In genomic region chr9:33267368-33267767, GRCh38 we compare ENCODE assay signal across 21 cellular contexts. TPM values are rescaled to one million over a fixed set of nuclear protein-coding genes. Genes with fewer than 3 reads are reported as not detected.
A peak's percentile ranks its signal among the peaks of the same experiment; 100 is the strongest.
DNase-seq lines count a peak whose midpoint lies in the region; ATAC-seq and TF ChIP-seq lines count a peak whose summit lies in the region.
"Had no signal": no experiment of that assay in that cellular context is flagged by ENCODE, and none has a peak within 500 bp of the region (broad histone marks: within the 10 kb centered on the region; RNA-seq: fewer than 3 reads in every experiment).

No MANE protein-coding gene starts in this region.

- peak overlapping the region; percentile 38 for H3K27ac ChIP-seq in neutrophil
- H3K27ac ChIP-seq: adrenal gland, RWPE1, uterus, VCaP had no signal

- no peaks in the 10 kb centered on the region for H3K9me2 ChIP-seq in Loucy (replicated peaks; ENCODE audit: low read depth, low read length)

- peaks cover 45% of the 10 kb centered on the region for H3K4me1 Mint-ChIP-seq in activated T-cell treated with anti-CD3 and anti-CD28 coated beads, Interleukin-2, amount 50 U/mL, for 72 hours (ENCODE audit: low read depth)
- H3K4me1 Mint-ChIP-seq in activated naive CD8-positive, alpha-beta T cell treated with anti-CD3 and anti-CD28 coated beads, Interleukin-2, amount 50 U/mL, for 24 hours: peaks cover 35% of the 10 kb centered on the region

- H3K4me3 ChIP-seq in Loucy (ENCODE audit: low read length, poor library complexity, severe bottlenecking) (peak overlapping the region; percentile 90), neutrophil (ENCODE audit: low read depth in 1 of 2, low read length in 1 of 2) (no peak overlapping the region)
- H3K4me3 ChIP-seq: adrenal gland, mucosa of descending colon, uterus had no signal

- peaks cover 26 to 47% of the 10 kb centered on the region in 2 donors for H3K36me3 Mint-ChIP-seq in activated T-cell treated with anti-CD3 and anti-CD28 coated beads, Interleukin-2, amount 50 U/mL, for 72 hours (ENCODE audit: insufficient read depth in 2 of 2)
- peaks cover 58% of the 10 kb centered on the region for H3K36me3 Mint-ChIP-seq in activated naive CD8-positive, alpha-beta T cell treated with anti-CD3 and anti-CD28 coated beads, Interleukin-2, amount 50 U/mL, for 24 hours (ENCODE audit: low read depth)

- H2AFZ ChIP-seq in Loucy (ENCODE audit: low read length): no peak overlapping the region

- peaks cover 21% of the 10 kb centered on the region for H4K20me1 ChIP-seq in Loucy (ENCODE audit: insufficient read depth, low read length, poor library complexity, severe bottlenecking)

- H3K36me3 ChIP-seq in Loucy (ENCODE audit: insufficient read depth, low read length): peaks cover 21% of the 10 kb centered on the region; the same call in 1 of the 2 replicates
- peaks cover 61% of the 10 kb centered on the region for H3K36me3 ChIP-seq in neutrophil
- H3K36me3 ChIP-seq: uterus had no signal

- H3K4me2 ChIP-seq in Loucy (ENCODE audit: low read depth, low read length, poor library complexity, severe bottlenecking): peak overlapping the region; percentile 100

- DNase-seq in activated T-cell treated with anti-CD3 and anti-CD28 coated beads, Interleukin-2, amount 50 U/mL, for 72 hours: no peak
- no peak for DNase-seq in activated T-cell treated with anti-CD3 and anti-CD28 coated beads, Interleukin-2, amount 50 U/mL, for 48 hours
- DNase-seq in activated naive CD8-positive, alpha-beta T cell treated with anti-CD3 and anti-CD28 coated beads, Interleukin-2, amount 50 U/mL, for 24 hours: no peak
- DNase-seq in NCI-H1048 (lab: John Stamatoyannopoulos, UW) (no peak), RKO (ENCODE audit: low spot score) (no peak)
- DNase-seq: adrenal gland, COR-L47, mucosa of descending colon, NCI-H146, NCI-H345, uterus had no signal

- H3K9ac ChIP-seq in Loucy (ENCODE audit: low read depth, low read length, poor library complexity, severe bottlenecking): peak overlapping the region; percentile 28

- ATAC-seq in activated T-cell treated with anti-CD3 and anti-CD28 coated beads, Interleukin-2, amount 50 U/mL, for 72 hours (replicated peaks in 1 of 2): no peak
- no peak for ATAC-seq in activated naive CD8-positive, alpha-beta T cell treated with anti-CD3 and anti-CD28 coated beads, Interleukin-2, amount 50 U/mL, for 24 hours
- ATAC-seq in GM21825 (IDR thresholded peaks at IDR 0.05; ENCODE audit: unreplicated experiment): no peak
- ATAC-seq: esophagus mucosa, mucosa of descending colon, sciatic nerve had no signal

- H3K27ac Mint-ChIP-seq in activated T-cell treated with anti-CD3 and anti-CD28 coated beads, Interleukin-2, amount 50 U/mL, for 72 hours: peak overlapping the region; percentile 14
- H3K27ac Mint-ChIP-seq in activated naive CD8-positive, alpha-beta T cell treated with anti-CD3 and anti-CD28 coated beads, Interleukin-2, amount 50 U/mL, for 24 hours: peak overlapping the region; percentile 94

- H3K4me3 Mint-ChIP-seq in activated T-cell treated with anti-CD3 and anti-CD28 coated beads, Interleukin-2, amount 50 U/mL, for 72 hours: peak overlapping the region; percentile 16 to 65
- H3K4me3 Mint-ChIP-seq in activated naive CD8-positive, alpha-beta T cell treated with anti-CD3 and anti-CD28 coated beads, Interleukin-2, amount 50 U/mL, for 24 hours: no peak overlapping the region

- H3K4me1 ChIP-seq in Loucy (ENCODE audit: insufficient read depth, low read length, poor library complexity, severe bottlenecking) (peaks cover 34% of the 10 kb centered on the region), neutrophil (ENCODE audit: control insufficient read depth in 1 of 2, insufficient read depth in 1 of 2, low read depth in 1 of 2, low read length in 1 of 2) (peaks cover 23 to 27% of the 10 kb centered on the region in 2 experiments)

- peaks cover 8% of the 10 kb centered on the region for H3K27me3 ChIP-seq in Loucy (ENCODE audit: insufficient read depth, low read length, poor library complexity, severe bottlenecking)
- no peaks in the 10 kb centered on the region for H3K27me3 ChIP-seq in neutrophil
- H3K27me3 ChIP-seq: adrenal gland, uterus had no signal

- H3K9me3 ChIP-seq in Loucy (ENCODE audit: insufficient read depth, low read depth, low read length): no peaks in the 10 kb centered on the region
- H3K9me3 ChIP-seq in neutrophil: no peaks in the 10 kb centered on the region
- H3K9me3 ChIP-seq: adrenal gland, mucosa of descending colon, uterus had no signal

- H3K27me3 Mint-ChIP-seq in activated T-cell treated with anti-CD3 and anti-CD28 coated beads, Interleukin-2, amount 50 U/mL, for 72 hours (ENCODE audit: low read depth): no peaks in the 10 kb centered on the region
- H3K27me3 Mint-ChIP-seq in activated naive CD8-positive, alpha-beta T cell treated with anti-CD3 and anti-CD28 coated beads, Interleukin-2, amount 50 U/mL, for 24 hours: no peaks in the 10 kb centered on the region

- no peaks in the 10 kb centered on the region for H3K9me3 Mint-ChIP-seq in activated T-cell treated with anti-CD3 and anti-CD28 coated beads, Interleukin-2, amount 50 U/mL, for 72 hours
- H3K9me3 Mint-ChIP-seq in activated naive CD8-positive, alpha-beta T cell treated with anti-CD3 and anti-CD28 coated beads, Interleukin-2, amount 50 U/mL, for 24 hours: no peaks in the 10 kb centered on the region

- peaks cover 56% of the 10 kb centered on the region for H3K79me2 ChIP-seq in Loucy (ENCODE audit: insufficient read depth, low read length)

- TF ChIP-seq CTCF in Loucy (conservative IDR thresholded peaks at IDR 0.05; ENCODE audit: low read length) (no peak), neutrophil (IDR thresholded peaks at IDR 0.05) (no peak)

- no peaks in the 10 kb centered on the region for H3F3A ChIP-seq in Loucy (ENCODE audit: low read depth)

RNA-seq across cellular contexts. Expression of gene CHMP5, which starts 2.5 kb away (rescaled TPM):
- 100 to 1,000 TPM in 1 of 2 donors, 10 to 100 TPM in 1; 76.5 to 112 TPM for total RNA-seq in activated T-cell treated with anti-CD3 and anti-CD28 coated beads, Interleukin-2, amount 50 U/mL, for 72 hours

RNA-seq across cellular contexts. Expression of gene BAG1, which starts 2.9 kb away (rescaled TPM):
- 10 to 100 TPM; 52.5 to 60.3 TPM for total RNA-seq in activated T-cell treated with anti-CD3 and anti-CD28 coated beads, Interleukin-2, amount 50 U/mL, for 72 hours

RNA-seq across cellular contexts. Expression of gene NFX1, which starts 22.9 kb away (rescaled TPM):
- total RNA-seq in activated T-cell treated with anti-CD3 and anti-CD28 coated beads, Interleukin-2, amount 50 U/mL, for 72 hours: 10 to 100 TPM; 31.2 to 40.3 TPM

RNA-seq across cellular contexts. Expression of gene SPINK4, which starts 27.4 kb away (rescaled TPM):
- not detected for total RNA-seq in activated T-cell treated with anti-CD3 and anti-CD28 coated beads, Interleukin-2, amount 50 U/mL, for 72 hours
- total RNA-seq: cardiac septum, esophagus mucosa, MCF 10A, osteocyte, sciatic nerve, uterus had no signal
